In genomic region chr1:234408757-234409156, GRCh38 we compare ENCODE assay signal across 1 cellular context.
TF ChIP-seq lines count a peak whose summit lies in the region.

No MANE protein-coding gene starts in this region.

TF ChIP-seq in HepG2, 621 proteins besides CTCF, POLR2A, EP300 and RAD21 (continued from another document):
- no peak for TF ChIP-seq BCL3 (CRISPR knock-in tag; IDR thresholded peaks at IDR 0.05)
- TF ChIP-seq SP1 (IDR thresholded peaks at IDR 0.05): no peak
- TF ChIP-seq SP1 (CRISPR knock-in tag; IDR thresholded peaks at IDR 0.05): no peak
- TF ChIP-seq ZNF775 (CRISPR knock-in tag; IDR thresholded peaks at IDR 0.05; ENCODE audit: borderline replicate concordance): no peak
